Comparison of ENCODE assay signal across 18 cellular contexts in the genomic region with DNA sequence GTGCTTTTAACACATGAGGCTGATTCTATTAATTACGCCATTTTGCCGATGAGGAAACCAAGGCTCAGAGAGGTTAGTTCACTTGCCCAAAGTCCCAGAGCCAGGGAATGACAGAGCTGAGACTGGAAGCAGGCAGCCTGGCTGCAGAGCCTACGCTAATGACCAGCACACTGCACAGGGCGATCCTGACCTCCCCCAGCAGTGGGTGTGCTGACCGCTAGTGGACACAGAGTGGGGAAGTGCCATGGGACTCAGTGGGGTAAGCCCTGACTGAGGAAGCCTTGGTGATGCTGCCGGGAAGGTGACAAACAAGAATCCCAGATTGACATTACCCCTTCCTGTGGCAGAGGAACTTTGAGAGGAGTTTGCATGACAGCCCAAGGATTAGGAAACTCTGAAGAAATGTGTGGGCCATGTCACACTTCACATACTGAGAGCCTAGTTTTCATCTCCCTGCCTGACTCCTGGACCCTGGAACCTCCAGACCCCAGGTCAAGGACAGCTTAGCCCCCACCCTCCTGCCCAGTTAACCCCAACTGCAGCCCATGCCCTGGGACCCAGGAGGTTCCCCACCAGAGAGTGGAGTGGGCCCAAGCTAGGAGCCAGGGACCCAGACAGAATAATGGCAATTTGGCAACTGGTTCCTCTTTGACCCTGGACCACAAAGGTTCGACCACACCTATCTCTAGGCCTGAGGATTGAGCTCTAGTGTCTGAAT. TPM values are rescaled to one million over a fixed set of nuclear protein-coding genes. Genes with fewer than 3 reads are reported as not detected.
DNase-seq lines count a peak whose midpoint lies in the region; ATAC-seq and TF ChIP-seq lines count a peak whose summit lies in the region.
"Had no signal": no experiment of that assay in that cellular context is flagged by ENCODE, and none has a peak within 500 bp of the region (broad histone marks: within the 10 kb centered on the region; RNA-seq: fewer than 3 reads in every experiment).

No MANE protein-coding gene starts in this region.

- no peaks in the 10 kb centered on the region for H3K9me3 ChIP-seq in endodermal cell (ENCODE audit: control insufficient read depth, low read length)
- H3K9me3 ChIP-seq in lower lobe of right lung: no peaks in the 10 kb centered on the region
- no peaks in the 10 kb centered on the region for H3K9me3 ChIP-seq in mucosa of descending colon
- H3K9me3 ChIP-seq: HAP-1, testis had no signal

- peak; percentile 75 to 80 for ATAC-seq in lower lobe of right lung
- no peak for ATAC-seq in mucosa of descending colon
- ATAC-seq in GM18861 (IDR thresholded peaks at IDR 0.05; ENCODE audit: unreplicated experiment): no peak
- ATAC-seq: effector memory CD8-positive, alpha-beta T cell had no signal

- WGBS in endodermal cell (ENCODE audit: insufficient coverage in 1 of 2, insufficient read length in 1 of 2), 2 experiments: 93 to 100% methylated on average over 6 to 7 of the region's 7 CpGs

- H3K27me3 ChIP-seq in endodermal cell (ENCODE audit: control insufficient read depth, insufficient read depth, low read length, poor library complexity, severe bottlenecking) (no peaks in the 10 kb centered on the region), lower lobe of right lung (ENCODE audit: low read depth) (no peaks in the 10 kb centered on the region)
- H3K27me3 ChIP-seq: testis had no signal

- H3K27ac Mint-ChIP-seq in endodermal cell (no peak overlapping the region), type B pancreatic cell (peak overlapping the region; percentile 39)
- H3K27ac Mint-ChIP-seq: effector memory CD8-positive, alpha-beta T cell had no signal

- H3K36me3 ChIP-seq in endodermal cell (ENCODE audit: control insufficient read depth, insufficient read depth, low read length): no peaks in the 10 kb centered on the region
- H3K36me3 ChIP-seq in lower lobe of right lung: no peaks in the 10 kb centered on the region
- no peaks in the 10 kb centered on the region for H3K36me3 ChIP-seq in mucosa of descending colon (ENCODE audit: low read depth)
- H3K36me3 ChIP-seq: HAP-1 had no signal

- no peak overlapping the region for H3K27ac ChIP-seq in endodermal cell (ENCODE audit: low read depth, low read length)
- no peak overlapping the region for H3K27ac ChIP-seq in lower lobe of right lung
- H3K27ac ChIP-seq: testis, VCaP had no signal

- no peaks in the 10 kb centered on the region for H3K27me3 Mint-ChIP-seq in endodermal cell (ENCODE audit: insufficient read depth)
- peaks cover 3% of the 10 kb centered on the region for H3K27me3 Mint-ChIP-seq in type B pancreatic cell

- no peaks in the 10 kb centered on the region for H3K4me1 ChIP-seq in endodermal cell (ENCODE audit: control insufficient read depth, insufficient read depth, low read length)
- peaks cover 14% of the 10 kb centered on the region for H3K4me1 ChIP-seq in lower lobe of right lung
- peaks cover 13% of the 10 kb centered on the region for H3K4me1 ChIP-seq in mucosa of descending colon (ENCODE audit: low read depth)
- H3K4me1 ChIP-seq: HAP-1 had no signal

- DNase-seq in GM10266 (ENCODE audit: extremely low spot score): peak; percentile 4
- peak; percentile 30 for DNase-seq in endodermal cell
- DNase-seq in lower lobe of right lung: peak; percentile 65
- no peak for DNase-seq in type B pancreatic cell (ENCODE audit: extremely low spot score, unreplicated experiment)
- DNase-seq in mucosa of descending colon: no peak
- DNase-seq in GOT3 (lab: John Stamatoyannopoulos, UW): no peak
- DNase-seq: activated CD4-positive, alpha-beta T cell treated with anti-CD3 and anti-CD28 coated beads, Interleukin-2, amount 50 U/mL, for 4 hours; activated naive CD4-positive, alpha-beta T cell treated with Interleukin-2 at 50 U/mL for 16 hours; DMS 273 treated with DMSO at 0.1 percent for 48 hours; effector memory CD8-positive, alpha-beta T cell; mesenchymal stem cell; NCI-H526 treated with DMSO at 0.1 percent for 48 hours; stimulated activated CD4-positive, alpha-beta T cell treated with anti-CD3 and anti-CD28 coated beads, Interleukin-15, amount 100 ng/mL, for 24 hours had no signal

- no peak overlapping the region for H3K9ac ChIP-seq in endodermal cell (ENCODE audit: extremely low read depth, low read length, poor library complexity, severe bottlenecking)

- H3K4me3 Mint-ChIP-seq in endodermal cell: no peak overlapping the region
- no peak overlapping the region for H3K4me3 Mint-ChIP-seq in type B pancreatic cell
- H3K4me3 Mint-ChIP-seq: effector memory CD8-positive, alpha-beta T cell; neural crest cell had no signal

- H3K9me3 Mint-ChIP-seq in endodermal cell (no peaks in the 10 kb centered on the region), type B pancreatic cell (peaks cover 5% of the 10 kb centered on the region)
- H3K9me3 Mint-ChIP-seq: effector memory CD8-positive, alpha-beta T cell; neural crest cell had no signal

- H3K4me1 Mint-ChIP-seq in endodermal cell (peaks cover 3% of the 10 kb centered on the region), type B pancreatic cell (ENCODE audit: unreplicated experiment) (peaks cover 38% of the 10 kb centered on the region)

- intact Hi-C loops in lower lobe of right lung (cut with DNase I) (no loop called here), mucosa of descending colon (cut with DNase I, micrococcal nuclease) (no loop called here)

- TF ChIP-seq CTCF in GM10266 (IDR thresholded peaks at IDR 0.05; ENCODE audit: control insufficient read depth, insufficient read depth, low read depth, missing control alignments) (no peak), endodermal cell (conservative IDR thresholded peaks at IDR 0.05) (no peak), lower lobe of right lung (IDR thresholded peaks at IDR 0.05) (no peak), type B pancreatic cell (conservative IDR thresholded peaks at IDR 0.05) (no peak), mucosa of descending colon (IDR thresholded peaks at IDR 0.05) (no peak)

- H3K4me3 ChIP-seq in endodermal cell (ENCODE audit: low read length): no peak overlapping the region
- no peak overlapping the region for H3K4me3 ChIP-seq in lower lobe of right lung
- H3K4me3 ChIP-seq in mucosa of descending colon: no peak overlapping the region
- H3K4me3 ChIP-seq: HAP-1, testis had no signal

- H3K36me3 Mint-ChIP-seq in endodermal cell (ENCODE audit: low read depth) (no peaks in the 10 kb centered on the region), type B pancreatic cell (no peaks in the 10 kb centered on the region)

RNA-seq across cellular contexts. Expression of a gene that starts 19.7 kb away (rescaled TPM):
- total RNA-seq in endodermal cell: not detected
- polyA plus RNA-seq in endodermal cell (2013, experiment 1 of 2): 0.39 TPM
- not detected for polyA plus RNA-seq in endodermal cell (2013, experiment 2 of 2)
- total RNA-seq in lower lobe of right lung: 78.2 TPM
- 1.6 and 4.0 TPM in 2 replicates for total RNA-seq in type B pancreatic cell (ENCODE audit: low replicate concordance)
- total RNA-seq in mucosa of descending colon: 10 to 100 TPM in 2 of 3 donors, 1 to 10 TPM in 1; 9.0 to 39.0 (median 20.4) TPM
- total RNA-seq: neural crest cell had no signal

RNA-seq across cellular contexts. Expression of a gene that starts 49.6 kb away (rescaled TPM):
- total RNA-seq in endodermal cell (1 to 10 TPM; 4.1 to 6.5 TPM), lower lobe of right lung (89.3 TPM), type B pancreatic cell (ENCODE audit: low replicate concordance) (3.3 and 74.8 TPM in 2 replicates), mucosa of descending colon (10 to 100 TPM; 13.9 to 61.5 (median 27.1) TPM)
- 18.6 TPM for polyA plus RNA-seq in endodermal cell (2013, experiment 1 of 2)
- 22.1 TPM for polyA plus RNA-seq in endodermal cell (2013, experiment 2 of 2)

Comparison
In these comparisons a context has a peak if more than half of its experiments do, and no peak if none do; other contexts are left out.
1. DNase-seq: peak in GM10266 (single experiment), endodermal cell (single experiment) and lower lobe of right lung (single experiment); none in type B pancreatic cell (single experiment), mucosa of descending colon (0 of 3) and GOT3 (single experiment).
2. ATAC-seq: peak in lower lobe of right lung (2 of 2); none in mucosa of descending colon (single experiment) and GM18861 (single experiment).